Comparison of ENCODE assay signal across 27 cellular contexts in the genomic region with DNA sequence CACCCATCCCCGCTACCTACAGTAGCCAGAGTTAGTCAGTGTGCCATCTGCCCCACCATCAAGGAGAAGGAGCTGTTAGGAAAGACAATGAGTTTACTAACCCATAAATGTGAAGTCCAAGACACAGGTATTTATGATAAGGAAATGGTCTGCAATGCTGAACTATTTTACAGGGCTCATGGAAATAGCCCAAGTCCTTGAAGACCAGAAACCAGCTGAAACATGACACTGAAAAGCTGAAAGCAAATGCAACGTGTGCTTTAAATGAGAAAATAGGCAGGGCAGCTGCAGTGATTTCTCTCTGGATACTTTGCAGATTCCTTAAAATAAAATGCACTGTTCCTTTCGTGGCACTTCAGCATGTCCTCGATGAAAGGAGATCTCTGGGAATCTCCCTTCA.
DNase-seq lines count a peak whose midpoint lies in the region; ATAC-seq and TF ChIP-seq lines count a peak whose summit lies in the region.
"Had no signal": no experiment of that assay in that cellular context is flagged by ENCODE, and none has a peak within 500 bp of the region (broad histone marks: within the 10 kb centered on the region; RNA-seq: fewer than 3 reads in every experiment).

No MANE protein-coding gene starts in this region.

- H3K9me3 Mint-ChIP-seq in GM23338 (peaks cover 9% of the 10 kb centered on the region; the same call in 2 of the 3 replicates), chondrocyte (ENCODE audit: low read depth) (peaks cover 7% of the 10 kb centered on the region)

- DNase-seq in GM23338 (ENCODE audit: low spot score) (no peak), NCI-H69 (lab: John Stamatoyannopoulos, UW) (peak; percentile 37), choroid plexus epithelial cell (ENCODE audit: low read depth) (peak; percentile 30), myocyte (ENCODE audit: low read depth) (peak; percentile 36), A673 (ENCODE audit: low spot score) (no peak), left ventricle myocardium inferior (no peak), chondrocyte (ENCODE audit: low spot score) (no peak)
- DNase-seq: C1 segment of cervical spinal cord; CD4-positive, alpha-beta memory T cell; COR-L47; DMS53; EL; GDM1; NCI-H1092 treated with DMSO at 0.1 percent for 48 hours; NCI-H1436 treated with DMSO at 0.1 percent for 48 hours; NCI-H187 treated with DMSO at 0.1 percent for 48 hours; NCI-H2227 treated with DMSO at 0.1 percent for 48 hours; NCI-H526 treated with DMSO at 0.1 percent for 48 hours; Peyer's patch; SHP77 treated with DMSO at 0.1 percent for 48 hours; SW 1271 had no signal

- H3K27me3 ChIP-seq in GM23338 (ENCODE audit: insufficient read depth) = no peaks in the 10 kb centered on the region
- no peaks in the 10 kb centered on the region for H3K27me3 ChIP-seq in A673 (replicated peaks; ENCODE audit: insufficient read depth, low read depth, low read length, poor library complexity)
- H3K27me3 ChIP-seq in left ventricle myocardium inferior (ENCODE audit: low read depth) = no peaks in the 10 kb centered on the region
- H3K27me3 ChIP-seq: Peyer's patch had no signal

- no peak overlapping the region for H3K4me3 ChIP-seq in GM23338
- no peak overlapping the region for H3K4me3 ChIP-seq in choroid plexus epithelial cell (ENCODE audit: low read depth, low read length)
- no peak overlapping the region for H3K4me3 ChIP-seq in A673 (ENCODE audit: low read depth, low read length, poor library complexity, severe bottlenecking)
- H3K4me3 ChIP-seq in left ventricle myocardium inferior = no peak overlapping the region
- H3K4me3 ChIP-seq: A549, GM12878, Peyer's patch had no signal

- no peak for ATAC-seq in GM23338
- ATAC-seq in GM21825 (IDR thresholded peaks at IDR 0.05; ENCODE audit: unreplicated experiment) = no peak
- ATAC-seq: A549, GM12878, HCT116 had no signal

- H3K27ac Mint-ChIP-seq in GM23338 (no peak overlapping the region), chondrocyte (ENCODE audit: unreplicated experiment) (no peak overlapping the region)
- H3K27ac Mint-ChIP-seq: CD4-positive, alpha-beta memory T cell; IgD-negative memory B cell had no signal

- intact Hi-C loops in A673 (cut with micrococcal nuclease; ENCODE audit: unreplicated experiment) = no loop called here
- intact Hi-C loops in left ventricle myocardium inferior (cut with micrococcal nuclease) = no loop called here

- CTCF ChIA-PET in A673 (lab: Charles Lee) = no interaction called here

- no peak overlapping the region for H3K4me3 Mint-ChIP-seq in GM23338
- no peak overlapping the region for H3K4me3 Mint-ChIP-seq in chondrocyte (ENCODE audit: unreplicated experiment)
- H3K4me3 Mint-ChIP-seq: CD4-positive, alpha-beta memory T cell; IgD-negative memory B cell had no signal

- H3K36me3 Mint-ChIP-seq in GM23338 (ENCODE audit: low read depth) (peaks cover 8% of the 10 kb centered on the region), chondrocyte (ENCODE audit: low read depth) (no peaks in the 10 kb centered on the region)
- H3K36me3 Mint-ChIP-seq: CD4-positive, alpha-beta memory T cell; IgD-negative memory B cell had no signal

- no peaks in the 10 kb centered on the region for H3K4me1 ChIP-seq in GM23338 (ENCODE audit: insufficient read depth)
- H3K4me1 ChIP-seq in A673 (ENCODE audit: insufficient read depth, low read length, poor library complexity, severe bottlenecking) = no peaks in the 10 kb centered on the region
- no peaks in the 10 kb centered on the region for H3K4me1 ChIP-seq in left ventricle myocardium inferior
- H3K4me1 ChIP-seq: A549, Peyer's patch had no signal

- H3K79me2 ChIP-seq in GM23338 (replicated peaks; ENCODE audit: insufficient read depth) = no peaks in the 10 kb centered on the region

- H4K20me1 ChIP-seq in GM23338 (replicated peaks; ENCODE audit: insufficient read depth) = no peaks in the 10 kb centered on the region

- H3K36me3 ChIP-seq in GM23338 (ENCODE audit: insufficient read depth) (no peaks in the 10 kb centered on the region), A673 (ENCODE audit: insufficient read depth, low read length, poor library complexity, severe bottlenecking) (no peaks in the 10 kb centered on the region), left ventricle myocardium inferior (no peaks in the 10 kb centered on the region)
- H3K36me3 ChIP-seq: Peyer's patch had no signal

- H3K27me3 Mint-ChIP-seq in GM23338 (ENCODE audit: insufficient read depth, low read depth, poor library complexity) (no peaks in the 10 kb centered on the region), chondrocyte (ENCODE audit: low read depth) (no peaks in the 10 kb centered on the region)
- H3K27me3 Mint-ChIP-seq: CD4-positive, alpha-beta memory T cell; IgD-negative memory B cell had no signal

- H3K9me3 ChIP-seq in A673 (ENCODE audit: low read depth, low read length, poor library complexity, severe bottlenecking) (no peaks in the 10 kb centered on the region), left ventricle myocardium inferior (replicated peaks) (peaks cover 21% of the 10 kb centered on the region)
- H3K9me3 ChIP-seq: Peyer's patch had no signal

- H3K27ac ChIP-seq in GM23338 (ENCODE audit: low read depth) (no peak overlapping the region), A673 (ENCODE audit: low read depth, low read length, poor library complexity, severe bottlenecking) (no peak overlapping the region), left ventricle myocardium inferior (replicated peaks) (no peak overlapping the region)
- H3K27ac ChIP-seq: A549, KMS-11, Peyer's patch had no signal

- no peaks in the 10 kb centered on the region for H3F3A ChIP-seq in GM23338 (replicated peaks; ENCODE audit: low read depth)

- POLR2A ChIA-PET in A673 (lab: Charles Lee; ENCODE audit: low non-redundant PET) = no interaction called here

- no peak overlapping the region for H3K4me2 ChIP-seq in GM23338
- H3K4me2 ChIP-seq: A549, KMS-11 had no signal

- TF ChIP-seq CTCF in GM23338 (conservative IDR thresholded peaks at IDR 0.05; ENCODE audit: low read depth in 2 of 2) (no peak), choroid plexus epithelial cell (conservative IDR thresholded peaks at IDR 0.05; ENCODE audit: low read depth, low read length) (no peak), A673 (conservative IDR thresholded peaks at IDR 0.05; ENCODE audit: low read depth, low read length) (no peak), left ventricle myocardium inferior (IDR thresholded peaks at IDR 0.05; ENCODE audit: borderline replicate concordance) (no peak), chondrocyte (IDR thresholded peaks at IDR 0.05) (no peak)

- no TSS peak for BruUV-seq in A673 (replicated peaks; lab: Mats Ljungman, UMichigan)

- H3K9me2 ChIP-seq in GM23338 (ENCODE audit: insufficient read depth) = no peaks in the 10 kb centered on the region

- H3K4me1 Mint-ChIP-seq in GM23338 = peaks cover 2% of the 10 kb centered on the region; the same call in 1 of the 3 replicates
- peaks cover 21% of the 10 kb centered on the region for H3K4me1 Mint-ChIP-seq in chondrocyte (ENCODE audit: low read depth)
- H3K4me1 Mint-ChIP-seq: CD4-positive, alpha-beta memory T cell; IgD-negative memory B cell had no signal

- H2AFZ ChIP-seq in GM23338 = peak overlapping the region; percentile 19; the same call in 1 of the 2 replicates

Comparison
In these comparisons a context has a peak if more than half of its experiments do, and no peak if none do; other contexts are left out.
1. DNase-seq: peak in NCI-H69 (single experiment), choroid plexus epithelial cell (single experiment) and myocyte (single experiment); none in GM23338 (single experiment), A673 (single experiment), left ventricle myocardium inferior (single experiment) and chondrocyte (single experiment).